Comparison of ENCODE assay signal across 2 cellular contexts in the genomic region with DNA sequence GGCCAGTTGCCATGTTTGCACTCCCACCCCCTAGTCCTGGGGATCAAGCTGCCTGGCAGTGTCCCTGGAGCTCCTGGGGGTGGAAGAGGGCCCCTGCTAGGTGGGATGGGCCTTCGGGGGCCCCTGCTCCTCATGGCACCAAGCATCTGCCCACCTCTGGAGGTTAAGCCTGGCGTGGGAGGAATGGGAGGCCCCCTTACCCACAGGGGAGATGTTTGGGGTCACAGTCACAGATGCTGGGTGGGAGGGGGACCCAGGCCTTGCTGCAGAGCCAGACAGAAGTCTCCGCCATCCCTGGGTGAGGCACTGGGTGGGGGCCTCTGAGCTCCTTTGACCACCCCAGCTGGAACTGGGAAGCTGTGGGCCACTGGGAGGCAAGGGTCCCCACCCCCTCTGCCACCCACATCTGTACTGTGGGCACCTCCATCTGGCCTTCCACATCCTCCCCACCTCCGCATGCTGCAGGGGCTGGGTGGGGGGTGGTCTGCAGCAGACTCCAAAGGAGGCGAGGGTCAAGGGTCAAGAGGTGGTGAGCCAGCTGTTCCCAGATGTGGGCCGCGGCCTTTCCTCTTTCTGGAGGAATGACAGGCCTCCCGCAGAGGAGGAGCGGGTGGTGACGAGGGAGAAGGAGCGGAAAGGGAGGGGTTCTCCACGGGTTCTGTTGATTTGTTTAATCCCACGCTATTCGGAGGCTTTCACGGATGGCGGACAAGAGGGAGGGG.
TF ChIP-seq lines count a peak whose summit lies in the region.

No MANE protein-coding gene starts in this region.

TF ChIP-seq in IMR-90, 13 proteins besides CTCF, POLR2A, EP300 and RAD21:
- TF ChIP-seq MAFK (IDR thresholded peaks at IDR 0.05; ENCODE audit: low read depth, low read length) (no peak), SMC3 (IDR thresholded peaks at IDR 0.05; ENCODE audit: low read depth, low read length) (no peak), NFE2L2 (IDR thresholded peaks at IDR 0.05; ENCODE audit: low read depth, low read length) (no peak), BHLHE40 (IDR thresholded peaks at IDR 0.05; ENCODE audit: low read depth, low read length) (no peak)

TF ChIP-seq in H1, 55 proteins besides CTCF, POLR2A, EP300 and RAD21:
- TF ChIP-seq SIN3A (conservative IDR thresholded peaks at IDR 0.05 in 1 of 2, IDR thresholded peaks at IDR 0.05 in 1 of 2; ENCODE audit: low read depth in 1 of 2, low read length in 2 of 2) (no peak), BCL11A (IDR thresholded peaks at IDR 0.05; ENCODE audit: low read depth in 2 of 2, low read length in 2 of 2) (no peak), EZH2 (IDR thresholded peaks at IDR 0.05; ENCODE audit: low read depth, low read length, severe bottlenecking) (no peak), TEAD4 (IDR thresholded peaks at IDR 0.05; ENCODE audit: low read depth, low read length) (no peak), TBP (IDR thresholded peaks at IDR 0.05; ENCODE audit: low read depth, low read length) (no peak), CHD1 (IDR thresholded peaks at IDR 0.05; ENCODE audit: low read depth, low read length) (no peak), SP2 (IDR thresholded peaks at IDR 0.05; ENCODE audit: low read length) (no peak), ASH2L (IDR thresholded peaks at IDR 0.05; ENCODE audit: low read length) (no peak), RXRA (IDR thresholded peaks at IDR 0.05; ENCODE audit: insufficient read depth, low read depth, low read length) (no peak)
- TF ChIP-seq, protein P1, sequence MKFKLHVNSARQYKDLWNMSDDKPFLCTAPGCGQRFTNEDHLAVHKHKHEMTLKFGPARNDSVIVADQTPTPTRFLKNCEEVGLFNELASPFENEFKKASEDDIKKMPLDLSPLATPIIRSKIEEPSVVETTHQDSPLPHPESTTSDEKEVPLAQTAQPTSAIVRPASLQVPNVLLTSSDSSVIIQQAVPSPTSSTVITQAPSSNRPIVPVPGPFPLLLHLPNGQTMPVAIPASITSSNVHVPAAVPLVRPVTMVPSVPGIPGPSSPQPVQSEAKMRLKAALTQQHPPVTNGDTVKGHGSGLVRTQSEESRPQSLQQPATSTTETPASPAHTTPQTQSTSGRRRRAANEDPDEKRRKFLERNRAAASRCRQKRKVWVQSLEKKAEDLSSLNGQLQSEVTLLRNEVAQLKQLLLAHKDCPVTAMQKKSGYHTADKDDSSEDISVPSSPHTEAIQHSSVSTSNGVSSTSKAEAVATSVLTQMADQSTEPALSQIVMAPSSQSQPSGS (IDR thresholded peaks at IDR 0.05; ENCODE audit: low read length), result no peak
- TF ChIP-seq, protein P2, sequence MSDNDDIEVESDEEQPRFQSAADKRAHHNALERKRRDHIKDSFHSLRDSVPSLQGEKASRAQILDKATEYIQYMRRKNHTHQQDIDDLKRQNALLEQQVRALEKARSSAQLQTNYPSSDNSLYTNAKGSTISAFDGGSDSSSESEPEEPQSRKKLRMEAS (IDR thresholded peaks at IDR 0.05), result no peak
